1 cellular context compared by ENCODE assay signal in genomic region chr2:43218550-43219382, GRCh38.
TF ChIP-seq lines count a peak whose summit lies in the region.

No MANE protein-coding gene starts in this region.

TF ChIP-seq in HEK293, 187 proteins besides CTCF, POLR2A, EP300 and RAD21 (continued from another document):
- TF ChIP-seq TSHZ1 (tag by site-specific recombination; IDR thresholded peaks at IDR 0.05; ENCODE audit: borderline replicate concordance) (no peak), RBAK (tag by site-specific recombination; IDR thresholded peaks at IDR 0.05) (no peak), GLIS2 (tag by site-specific recombination; IDR thresholded peaks at IDR 0.05) (peak; percentile 60), ZNF24 (tag by site-specific recombination; IDR thresholded peaks at IDR 0.05) (no peak), ZNF521 (tag by site-specific recombination; IDR thresholded peaks at IDR 0.05) (no peak), ZNF785 (tag by site-specific recombination; IDR thresholded peaks at IDR 0.05) (0 out of 2 replicates have a peak, but pooled peaks have one; percentile 62), ZNF18 (tag by site-specific recombination; IDR thresholded peaks at IDR 0.05) (peak; percentile 77), ZFHX2 (tag by site-specific recombination; conservative IDR thresholded peaks at IDR 0.05) (peak; percentile 100), ZBTB7A (tag by site-specific recombination; IDR thresholded peaks at IDR 0.05; ENCODE audit: low read depth) (0 out of 2 replicates have a peak, but pooled peaks have one; percentile 22), ZNF792 (tag by site-specific recombination; IDR thresholded peaks at IDR 0.05) (0 out of 2 replicates have a peak, but pooled peaks have one; percentile 22), KLF8 (tag by site-specific recombination; IDR thresholded peaks at IDR 0.05) (peak; percentile 78), SCRT2 (tag by site-specific recombination; IDR thresholded peaks at IDR 0.05) (peak; percentile 60), SALL2 (tag by site-specific recombination; IDR thresholded peaks at IDR 0.05; ENCODE audit: borderline replicate concordance) (0 out of 2 replicates have a peak, but pooled peaks have one; percentile 64), SP2 (tag by site-specific recombination; IDR thresholded peaks at IDR 0.05) (0 out of 2 replicates have a peak, but pooled peaks have one; percentile 36), EGR2 (tag by site-specific recombination; IDR thresholded peaks at IDR 0.05; ENCODE audit: low read depth) (peak; percentile 100), SCRT1 (tag by site-specific recombination; IDR thresholded peaks at IDR 0.05; ENCODE audit: borderline replicate concordance) (peak; percentile 55; the same call in 1 of the 2 replicates), ZNF146 (tag by site-specific recombination; IDR thresholded peaks at IDR 0.05) (peak; percentile 5; the same call in 1 of the 2 replicates), KLF1 (tag by site-specific recombination; IDR thresholded peaks at IDR 0.05) (peak; percentile 100), KLF9 (tag by site-specific recombination; IDR thresholded peaks at IDR 0.05; ENCODE audit: low read depth) (peak; percentile 90), ZNF76 (tag by site-specific recombination; IDR thresholded peaks at IDR 0.05; ENCODE audit: borderline replicate concordance, low read depth) (peak; percentile 27; the same call in 1 of the 2 replicates), ZSCAN16 (tag by site-specific recombination; IDR thresholded peaks at IDR 0.05) (0 out of 2 replicates have a peak, but pooled peaks have one; percentile 4), ZNF473 (tag by site-specific recombination; IDR thresholded peaks at IDR 0.05) (0 out of 2 replicates have a peak, but pooled peaks have one; percentile 5), GLIS1 (tag by site-specific recombination; IDR thresholded peaks at IDR 0.05) (peak; percentile 98), KLF10 (tag by site-specific recombination; IDR thresholded peaks at IDR 0.05) (peak; percentile 74; the same call in 1 of the 2 replicates), ZNF600 (tag by site-specific recombination; IDR thresholded peaks at IDR 0.05) (peak; percentile 63), SP3 (tag by site-specific recombination; IDR thresholded peaks at IDR 0.05) (0 out of 2 replicates have a peak, but pooled peaks have one; percentile 23)
- TF ChIP-seq, protein P1, sequence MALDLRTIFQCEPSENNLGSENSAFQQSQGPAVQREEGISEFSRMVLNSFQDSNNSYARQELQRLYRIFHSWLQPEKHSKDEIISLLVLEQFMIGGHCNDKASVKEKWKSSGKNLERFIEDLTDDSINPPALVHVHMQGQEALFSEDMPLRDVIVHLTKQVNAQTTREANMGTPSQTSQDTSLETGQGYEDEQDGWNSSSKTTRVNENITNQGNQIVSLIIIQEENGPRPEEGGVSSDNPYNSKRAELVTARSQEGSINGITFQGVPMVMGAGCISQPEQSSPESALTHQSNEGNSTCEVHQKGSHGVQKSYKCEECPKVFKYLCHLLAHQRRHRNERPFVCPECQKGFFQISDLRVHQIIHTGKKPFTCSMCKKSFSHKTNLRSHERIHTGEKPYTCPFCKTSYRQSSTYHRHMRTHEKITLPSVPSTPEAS (tag by site-specific recombination; IDR thresholded peaks at IDR 0.05), result 0 out of 2 replicates have a peak, but pooled peaks have one; percentile 8
- TF ChIP-seq, protein P2, sequence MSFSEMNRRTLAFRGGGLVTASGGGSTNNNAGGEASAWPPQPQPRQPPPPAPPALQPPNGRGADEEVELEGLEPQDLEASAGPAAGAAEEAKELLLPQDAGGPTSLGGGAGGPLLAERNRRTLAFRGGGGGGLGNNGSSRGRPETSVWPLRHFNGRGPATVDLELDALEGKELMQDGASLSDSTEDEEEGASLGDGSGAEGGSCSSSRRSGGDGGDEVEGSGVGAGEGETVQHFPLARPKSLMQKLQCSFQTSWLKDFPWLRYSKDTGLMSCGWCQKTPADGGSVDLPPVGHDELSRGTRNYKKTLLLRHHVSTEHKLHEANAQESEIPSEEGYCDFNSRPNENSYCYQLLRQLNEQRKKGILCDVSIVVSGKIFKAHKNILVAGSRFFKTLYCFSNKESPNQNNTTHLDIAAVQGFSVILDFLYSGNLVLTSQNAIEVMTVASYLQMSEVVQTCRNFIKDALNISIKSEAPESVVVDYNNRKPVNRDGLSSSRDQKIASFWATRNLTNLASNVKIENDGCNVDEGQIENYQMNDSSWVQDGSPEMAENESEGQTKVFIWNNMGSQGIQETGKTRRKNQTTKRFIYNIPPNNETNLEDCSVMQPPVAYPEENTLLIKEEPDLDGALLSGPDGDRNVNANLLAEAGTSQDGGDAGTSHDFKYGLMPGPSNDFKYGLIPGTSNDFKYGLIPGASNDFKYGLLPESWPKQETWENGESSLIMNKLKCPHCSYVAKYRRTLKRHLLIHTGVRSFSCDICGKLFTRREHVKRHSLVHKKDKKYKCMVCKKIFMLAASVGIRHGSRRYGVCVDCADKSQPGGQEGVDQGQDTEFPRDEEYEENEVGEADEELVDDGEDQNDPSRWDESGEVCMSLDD (tag by site-specific recombination; IDR thresholded peaks at IDR 0.05), result no peak
- TF ChIP-seq, protein P3, sequence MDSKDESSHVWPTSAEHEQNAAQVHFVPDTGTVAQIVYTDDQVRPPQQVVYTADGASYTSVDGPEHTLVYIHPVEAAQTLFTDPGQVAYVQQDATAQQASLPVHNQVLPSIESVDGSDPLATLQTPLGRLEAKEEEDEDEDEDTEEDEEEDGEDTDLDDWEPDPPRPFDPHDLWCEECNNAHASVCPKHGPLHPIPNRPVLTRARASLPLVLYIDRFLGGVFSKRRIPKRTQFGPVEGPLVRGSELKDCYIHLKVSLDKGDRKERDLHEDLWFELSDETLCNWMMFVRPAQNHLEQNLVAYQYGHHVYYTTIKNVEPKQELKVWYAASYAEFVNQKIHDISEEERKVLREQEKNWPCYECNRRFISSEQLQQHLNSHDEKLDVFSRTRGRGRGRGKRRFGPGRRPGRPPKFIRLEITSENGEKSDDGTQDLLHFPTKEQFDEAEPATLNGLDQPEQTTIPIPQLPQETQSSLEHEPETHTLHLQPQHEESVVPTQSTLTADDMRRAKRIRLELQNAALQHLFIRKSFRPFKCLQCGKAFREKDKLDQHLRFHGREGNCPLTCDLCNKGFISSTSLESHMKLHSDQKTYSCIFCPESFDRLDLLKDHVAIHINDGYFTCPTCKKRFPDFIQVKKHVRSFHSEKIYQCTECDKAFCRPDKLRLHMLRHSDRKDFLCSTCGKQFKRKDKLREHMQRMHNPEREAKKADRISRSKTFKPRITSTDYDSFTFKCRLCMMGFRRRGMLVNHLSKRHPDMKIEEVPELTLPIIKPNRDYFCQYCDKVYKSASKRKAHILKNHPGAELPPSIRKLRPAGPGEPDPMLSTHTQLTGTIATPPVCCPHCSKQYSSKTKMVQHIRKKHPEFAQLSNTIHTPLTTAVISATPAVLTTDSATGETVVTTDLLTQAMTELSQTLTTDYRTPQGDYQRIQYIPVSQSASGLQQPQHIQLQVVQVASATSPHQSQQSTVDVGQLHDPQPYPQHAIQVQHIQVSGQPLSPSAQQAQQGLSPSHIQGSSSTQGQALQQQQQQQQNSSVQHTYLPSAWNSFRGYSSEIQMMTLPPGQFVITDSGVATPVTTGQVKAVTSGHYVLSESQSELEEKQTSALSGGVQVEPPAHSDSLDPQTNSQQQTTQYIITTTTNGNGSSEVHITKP (tag by site-specific recombination; IDR thresholded peaks at IDR 0.05), result peak; percentile 36
- TF ChIP-seq, protein P4, sequence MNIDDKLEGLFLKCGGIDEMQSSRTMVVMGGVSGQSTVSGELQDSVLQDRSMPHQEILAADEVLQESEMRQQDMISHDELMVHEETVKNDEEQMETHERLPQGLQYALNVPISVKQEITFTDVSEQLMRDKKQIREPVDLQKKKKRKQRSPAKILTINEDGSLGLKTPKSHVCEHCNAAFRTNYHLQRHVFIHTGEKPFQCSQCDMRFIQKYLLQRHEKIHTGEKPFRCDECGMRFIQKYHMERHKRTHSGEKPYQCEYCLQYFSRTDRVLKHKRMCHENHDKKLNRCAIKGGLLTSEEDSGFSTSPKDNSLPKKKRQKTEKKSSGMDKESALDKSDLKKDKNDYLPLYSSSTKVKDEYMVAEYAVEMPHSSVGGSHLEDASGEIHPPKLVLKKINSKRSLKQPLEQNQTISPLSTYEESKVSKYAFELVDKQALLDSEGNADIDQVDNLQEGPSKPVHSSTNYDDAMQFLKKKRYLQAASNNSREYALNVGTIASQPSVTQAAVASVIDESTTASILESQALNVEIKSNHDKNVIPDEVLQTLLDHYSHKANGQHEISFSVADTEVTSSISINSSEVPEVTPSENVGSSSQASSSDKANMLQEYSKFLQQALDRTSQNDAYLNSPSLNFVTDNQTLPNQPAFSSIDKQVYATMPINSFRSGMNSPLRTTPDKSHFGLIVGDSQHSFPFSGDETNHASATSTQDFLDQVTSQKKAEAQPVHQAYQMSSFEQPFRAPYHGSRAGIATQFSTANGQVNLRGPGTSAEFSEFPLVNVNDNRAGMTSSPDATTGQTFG (tag by site-specific recombination; IDR thresholded peaks at IDR 0.05; ENCODE audit: borderline replicate concordance), result no peak
